Comparison of ENCODE assay signal across 21 cellular contexts in the genomic region with DNA sequence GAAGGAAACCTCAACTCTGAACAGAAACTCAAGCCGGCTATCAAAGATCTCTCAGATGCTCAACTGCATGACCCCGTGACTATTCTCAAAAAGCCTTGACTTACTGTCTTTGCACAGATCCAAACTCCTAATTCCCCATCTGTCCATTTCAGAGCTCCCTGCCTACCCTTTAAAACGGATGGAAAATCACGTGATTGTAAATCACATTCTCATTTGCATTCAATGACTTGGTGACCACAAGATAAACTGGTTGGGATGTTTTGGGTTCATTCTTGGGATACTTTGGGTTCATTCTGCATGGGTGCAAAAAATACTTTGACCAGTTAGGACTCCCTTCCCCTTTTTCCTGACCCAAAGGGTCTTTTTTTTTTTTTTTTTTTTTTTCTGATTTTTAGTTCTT.
"Had no signal": no experiment of that assay in that cellular context is flagged by ENCODE, and none has a peak within 500 bp of the region (broad histone marks: within the 10 kb centered on the region; RNA-seq: fewer than 3 reads in every experiment).

No MANE protein-coding gene starts in this region.

- H3K4me3 Mint-ChIP-seq: dendritic cell treated with granulocyte-macrophage colony-stimulating factor and Interleukin-4, amounts not matched to agents 40 ng/mL and 50 ng/mL, for 4 days; effector memory CD8-positive, alpha-beta T cell; natural killer cell; neural crest cell; stimulated activated naive B cell treated with anti-CD40 and anti-IgM and Interleukin-4, amounts not matched to agents 10 μg/mL and 1 μg/mL and 100 μg/mL, for 72 hours had no signal

- H3K27ac Mint-ChIP-seq: dendritic cell treated with granulocyte-macrophage colony-stimulating factor and Interleukin-4, amounts not matched to agents 40 ng/mL and 50 ng/mL, for 4 days; effector memory CD8-positive, alpha-beta T cell; natural killer cell; stimulated activated naive B cell treated with anti-CD40 and anti-IgM and Interleukin-4, amounts not matched to agents 10 μg/mL and 1 μg/mL and 100 μg/mL, for 72 hours had no signal

- H3K4me3 ChIP-seq: esophagus muscularis mucosa, gastrocnemius medialis, heart right ventricle, mucosa of descending colon, skin epidermis, uterus had no signal

- H3K36me3 Mint-ChIP-seq: natural killer cell; stimulated activated naive B cell treated with anti-CD40 and anti-IgM and Interleukin-4, amounts not matched to agents 10 μg/mL and 1 μg/mL and 100 μg/mL, for 72 hours had no signal

- H3K36me3 ChIP-seq: esophagus muscularis mucosa, gastrocnemius medialis, heart right ventricle, uterus had no signal

- H3K27ac ChIP-seq: epithelial cell of prostate, esophagus muscularis mucosa, gastrocnemius medialis, heart right ventricle, skin epidermis, uterus had no signal

- H3K9me3 ChIP-seq: esophagus muscularis mucosa, gastrocnemius medialis, heart right ventricle, mucosa of descending colon had no signal

- ATAC-seq: effector memory CD8-positive, alpha-beta T cell; gastrocnemius medialis; heart right ventricle; left lobe of liver; mucosa of descending colon; natural killer cell; sciatic nerve; stimulated activated naive B cell treated with anti-CD40 and anti-IgM and Interleukin-4, amounts not matched to agents 10 μg/mL and 1 μg/mL and 100 μg/mL, for 72 hours had no signal

- H3K4me1 Mint-ChIP-seq: natural killer cell had no signal

- H3K27me3 ChIP-seq: esophagus muscularis mucosa, gastrocnemius medialis, uterus had no signal

- DNase-seq: effector memory CD8-positive, alpha-beta T cell; gastrocnemius medialis; heart right ventricle; hypothalamus; islet precursor cell; mammary epithelial cell; mucosa of descending colon; natural killer cell; posterior cingulate gyrus; stimulated activated CD4-positive, alpha-beta T cell treated with anti-CD3 and anti-CD28 coated beads, Interleukin-2, amount 100 ng/mL, for 24 hours; stimulated activated CD4-positive, alpha-beta T cell treated with anti-CD3 and anti-CD28 coated beads, Interleukin-4, amount 100 ng/mL, for 4 hours; stimulated activated naive B cell treated with anti-CD40 and anti-IgM and Interleukin-4, amounts not matched to agents 10 μg/mL and 1 μg/mL and 100 μg/mL, for 72 hours; trophoblast cell; uterus had no signal

- H3K27me3 Mint-ChIP-seq: effector memory CD8-positive, alpha-beta T cell; stimulated activated naive B cell treated with anti-CD40 and anti-IgM and Interleukin-4, amounts not matched to agents 10 μg/mL and 1 μg/mL and 100 μg/mL, for 72 hours had no signal

- H3K4me1 ChIP-seq: esophagus muscularis mucosa, gastrocnemius medialis, uterus had no signal

- H3K9me3 Mint-ChIP-seq: effector memory CD8-positive, alpha-beta T cell; natural killer cell had no signal
